Comparison of ENCODE assay signal across 7 cellular contexts in the genomic region with DNA sequence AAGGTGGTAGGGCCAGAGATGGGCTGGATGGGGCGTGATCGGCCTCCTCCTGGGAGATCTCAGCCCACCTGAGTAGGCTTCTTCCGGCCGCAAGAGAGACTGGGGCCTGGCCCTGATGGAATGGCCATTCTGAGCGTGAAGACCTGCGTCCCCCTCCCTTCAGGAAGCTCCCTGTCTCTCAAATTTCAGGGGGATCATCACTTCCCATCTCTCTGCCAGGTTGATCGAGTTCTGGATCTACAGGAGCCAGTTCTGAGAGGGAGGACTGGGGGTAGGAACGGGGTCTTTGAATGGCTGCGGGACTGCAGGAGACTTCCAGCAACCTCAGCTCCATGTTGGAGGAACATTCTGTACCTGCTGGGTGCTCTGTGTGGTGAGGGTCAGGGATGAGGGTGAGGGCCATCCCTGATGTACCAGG. TPM values are rescaled to one million over a fixed set of nuclear protein-coding genes. Genes with fewer than 3 reads are reported as not detected.
A peak's percentile ranks its signal among the peaks of the same experiment; 100 is the strongest.
DNase-seq lines count a peak whose midpoint lies in the region; ATAC-seq and TF ChIP-seq lines count a peak whose summit lies in the region.

No MANE protein-coding gene starts in this region.

- H2AFZ ChIP-seq in H9 (ENCODE audit: low read length): no peak overlapping the region

- no peak overlapping the region for H3K23ac ChIP-seq in H9 (ENCODE audit: insufficient read length, low read depth, low read length)

- H4K91ac ChIP-seq in H9 (ENCODE audit: insufficient read length, low read depth, low read length): no peak overlapping the region

- H4K20me1 ChIP-seq in H9 (ENCODE audit: control insufficient read depth, insufficient read depth, insufficient read length): no peaks in the 10 kb centered on the region

- H4K5ac ChIP-seq in H9 (ENCODE audit: insufficient read length, low read depth, low read length): no peak overlapping the region

- no peak overlapping the region for H2BK12ac ChIP-seq in H9 (ENCODE audit: insufficient read length, low read depth, low read length)

- H3K9me3 Mint-ChIP-seq in H9 (no peaks in the 10 kb centered on the region; a peak in 1 of 5 replicates), activated B cell treated with CpG ODN at 0.5 μM for 24 hours (no peaks in the 10 kb centered on the region)
- H3K9me3 Mint-ChIP-seq in stimulated activated naive CD8-positive, alpha-beta T cell treated with anti-CD3 and anti-CD28 coated beads, Interleukin-15, amount 100 ng/mL, for 72 hours: no peaks in the 10 kb centered on the region

- H3K4me1 Mint-ChIP-seq in H9 (peaks cover 15 to 20% of the 10 kb centered on the region in 2 experiments), activated B cell treated with CpG ODN at 0.5 μM for 24 hours (peaks cover 23% of the 10 kb centered on the region)
- peaks cover 37% of the 10 kb centered on the region for H3K4me1 Mint-ChIP-seq in stimulated activated naive CD8-positive, alpha-beta T cell treated with anti-CD3 and anti-CD28 coated beads, Interleukin-15, amount 100 ng/mL, for 72 hours

- H3K4me3 Mint-ChIP-seq in H9 (peak overlapping the region; percentile 81 to 91), activated B cell treated with CpG ODN at 0.5 μM for 24 hours (peak overlapping the region; percentile 85)
- H3K4me3 Mint-ChIP-seq in stimulated activated naive CD8-positive, alpha-beta T cell treated with anti-CD3 and anti-CD28 coated beads, Interleukin-15, amount 100 ng/mL, for 72 hours: peak overlapping the region; percentile 86 to 89

- peak overlapping the region; percentile 97 to 98 (median 98) for H3K27ac Mint-ChIP-seq in H9
- peak overlapping the region; percentile 83 for H3K27ac Mint-ChIP-seq in activated B cell treated with CpG ODN at 0.5 μM for 24 hours
- peak overlapping the region; percentile 79 to 85 for H3K27ac Mint-ChIP-seq in stimulated activated naive CD8-positive, alpha-beta T cell treated with anti-CD3 and anti-CD28 coated beads, Interleukin-15, amount 100 ng/mL, for 72 hours

- H3K27me3 Mint-ChIP-seq in H9 (ENCODE audit: low read depth) (peaks cover 18% of the 10 kb centered on the region), activated B cell treated with CpG ODN at 0.5 μM for 24 hours (no peaks in the 10 kb centered on the region)
- H3K27me3 Mint-ChIP-seq in stimulated activated naive CD8-positive, alpha-beta T cell treated with anti-CD3 and anti-CD28 coated beads, Interleukin-15, amount 100 ng/mL, for 72 hours: no peaks in the 10 kb centered on the region

- no peaks in the 10 kb centered on the region for H3K9me3 ChIP-seq in H9 (ENCODE audit: control insufficient read depth, low read depth, low read length)

- H3K27ac ChIP-seq in H9 (ENCODE audit: insufficient read length, low read depth, low read length): peak overlapping the region; percentile 59

- H3K4me2 ChIP-seq in H9 (ENCODE audit: insufficient read depth, insufficient read length, low read length): peak overlapping the region; percentile 65

- no peak overlapping the region for H3T11ph ChIP-seq in H9 (ENCODE audit: low read length)

- intact Hi-C loops in activated B cell treated with CpG ODN at 0.5 μM for 24 hours (cut with micrococcal nuclease): loop anchor here (1.0 to 5.0 kb wide), 7 partner anchors 26 to 316 kb away; a partner anchor contains a TSS

- DNase-seq in H9 (no peak), activated B cell treated with CpG ODN at 0.5 μM for 24 hours (no peak), SIG-M5 (lab: John Stamatoyannopoulos, UW) (no peak)
- no peak for DNase-seq in stimulated activated naive CD8-positive, alpha-beta T cell treated with anti-CD3 and anti-CD28 coated beads, Interleukin-15, amount 100 ng/mL, for 72 hours

- no CpG with 5 or more reads among the region's 9 CpGs for WGBS in H9 (ENCODE audit: extremely low coverage, insufficient read length, low lambda C conversion rate)

- no peak overlapping the region for H3K56ac ChIP-seq in H9 (ENCODE audit: insufficient read length, low read depth, low read length)

- H2BK20ac ChIP-seq in H9 (ENCODE audit: low read depth, low read length, poor library complexity, severe bottlenecking): no peak overlapping the region

- H2BK5ac ChIP-seq in H9 (ENCODE audit: insufficient read length, low read length): no peak overlapping the region

- no peak overlapping the region for H4K8ac ChIP-seq in H9 (replicated peaks; ENCODE audit: insufficient read length, low read depth, low read length)

- H3K36me3 Mint-ChIP-seq in H9 (ENCODE audit: insufficient read depth in 1 of 3, low read depth in 3 of 3): no peaks in the 10 kb centered on the region
- H3K36me3 Mint-ChIP-seq in activated B cell treated with CpG ODN at 0.5 μM for 24 hours (ENCODE audit: low read depth): no peaks in the 10 kb centered on the region

- H3K9ac ChIP-seq in H9 (ENCODE audit: extremely low read depth, insufficient read length, low read length): peak overlapping the region; percentile 32

- H3K23me2 ChIP-seq in H9 (ENCODE audit: insufficient read length, low read depth, low read length, poor library complexity, severe bottlenecking): peaks cover 8% of the 10 kb centered on the region

- H3K4ac ChIP-seq in H9 (ENCODE audit: low read depth, low read length): no peak overlapping the region; the same call in 1 of the 2 replicates

- peaks cover 2% of the 10 kb centered on the region; the same call in 1 of the 2 replicates for H3K4me1 ChIP-seq in H9 (ENCODE audit: insufficient read depth, low read length)

- H2BK15ac ChIP-seq in H9 (ENCODE audit: low read depth, low read length): no peak overlapping the region

- TF ChIP-seq CTCF in H9 (conservative IDR thresholded peaks at IDR 0.05): no peak
- TF ChIP-seq CTCF in activated B cell treated with CpG ODN at 0.5 μM for 24 hours (IDR thresholded peaks at IDR 0.05): no peak

- no peak overlapping the region for H2BK120ac ChIP-seq in H9 (ENCODE audit: low read depth, low read length, poor library complexity, severe bottlenecking)

- peak overlapping the region; percentile 51 for H3K4me3 ChIP-seq in iPS-11a (ENCODE audit: low read depth, low read length)

- CTCF ChIA-PET in activated B cell treated with CpG ODN at 0.5 μM for 24 hours (lab: Charles Lee): no interaction called here

- peak overlapping the region; percentile 80 for H3K18ac ChIP-seq in H9 (ENCODE audit: insufficient read length, low read depth, low read length)

- POLR2A ChIA-PET in activated B cell treated with CpG ODN at 0.5 μM for 24 hours (lab: Charles Lee): interaction anchor here (1.4 to 3.3 kb wide), 3 partner anchors 26 to 81 kb away, joined by 4 to 29 read pairs (median 4); a partner anchor contains a TSS

- no peaks in the 10 kb centered on the region for H3K27me3 ChIP-seq in H9 (ENCODE audit: insufficient read depth, low read length)

- no peaks in the 10 kb centered on the region for H3K79me1 ChIP-seq in H9 (ENCODE audit: insufficient read depth, low read depth, low read length, poor library complexity, severe bottlenecking)

- H3K14ac ChIP-seq in H9 (ENCODE audit: insufficient read depth, low read length): peak overlapping the region; percentile 85

- H3K79me2 ChIP-seq in H9 (ENCODE audit: insufficient read depth, low read length): no peaks in the 10 kb centered on the region

- ATAC-seq in activated B cell treated with CpG ODN at 0.5 μM for 24 hours (ENCODE audit: low read depth): no peak
- no peak for ATAC-seq in stimulated activated naive CD8-positive, alpha-beta T cell treated with anti-CD3 and anti-CD28 coated beads, Interleukin-15, amount 100 ng/mL, for 72 hours
- ATAC-seq in GM21529 (IDR thresholded peaks at IDR 0.05; ENCODE audit: unreplicated experiment): no peak
- ATAC-seq in HG02840 (IDR thresholded peaks at IDR 0.05; ENCODE audit: low FRiP score, unreplicated experiment): no peak

- H2AK5ac ChIP-seq in H9 (ENCODE audit: insufficient read length, low read length): no peak overlapping the region

RNA-seq across cellular contexts. Expression of a gene that starts 9.3 kb away (rescaled TPM):
- total RNA-seq in H9 (2021): not detected in 2 replicates
- not detected in 2 replicates for total RNA-seq in activated B cell treated with CpG ODN at 0.5 μM for 24 hours

RNA-seq across cellular contexts. Expression of a gene that starts 25.9 kb away (rescaled TPM):
- total RNA-seq in H9 (2021) (not detected in 2 replicates), activated B cell treated with CpG ODN at 0.5 μM for 24 hours (not detected in 2 replicates)

RNA-seq across cellular contexts. Expression of a gene that starts 26.1 kb away (rescaled TPM):
- total RNA-seq in H9 (2021) (58.6 and 63.3 TPM in 2 replicates), activated B cell treated with CpG ODN at 0.5 μM for 24 hours (38.5 and 49.1 TPM in 2 replicates)

RNA-seq across cellular contexts. Expression of a gene that starts 27.1 kb away (rescaled TPM):
- 174 and 177 TPM in 2 replicates for total RNA-seq in H9 (2021)
- 115 and 127 TPM in 2 replicates for total RNA-seq in activated B cell treated with CpG ODN at 0.5 μM for 24 hours

RNA-seq across cellular contexts. Expression of a gene that starts 35.0 kb away (rescaled TPM):
- total RNA-seq in H9 (2021): 6.6 and 8.5 TPM in 2 replicates
- total RNA-seq in activated B cell treated with CpG ODN at 0.5 μM for 24 hours: 10.3 and 11.7 TPM in 2 replicates
